In the genomic region with DNA sequence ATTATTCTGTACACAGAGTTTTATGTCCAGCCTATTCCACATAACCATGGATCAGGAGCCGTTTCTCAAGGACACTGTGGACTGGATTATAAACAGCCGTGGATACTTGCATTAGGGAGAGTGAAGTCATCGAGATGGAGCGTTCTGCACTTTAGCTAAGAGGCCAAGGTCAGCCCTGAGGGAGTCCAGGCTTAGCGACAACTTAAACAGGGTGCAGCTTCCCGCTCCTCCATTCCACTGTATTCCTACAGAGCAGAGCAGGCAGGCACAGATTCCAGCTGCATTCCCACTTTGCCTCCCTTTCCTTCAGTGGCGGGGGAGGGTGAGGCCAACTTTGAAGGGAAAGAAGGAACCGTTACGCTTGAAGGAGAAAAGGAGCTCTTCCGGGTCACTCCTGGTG, we compare ENCODE assay signal across 16 cellular contexts. TPM values are rescaled to one million over a fixed set of nuclear protein-coding genes. Genes with fewer than 3 reads are reported as not detected.
DNase-seq lines count a peak whose midpoint lies in the region; ATAC-seq and TF ChIP-seq lines count a peak whose summit lies in the region.
"Had no signal": no experiment of that assay in that cellular context is flagged by ENCODE, and none has a peak within 500 bp of the region (broad histone marks: within the 10 kb centered on the region; RNA-seq: fewer than 3 reads in every experiment).

No MANE protein-coding gene starts in this region.

- peaks cover 6% of the 10 kb centered on the region for H3K4me1 Mint-ChIP-seq in endothelial cell (ENCODE audit: unreplicated experiment)
- H3K4me1 Mint-ChIP-seq: B cell had no signal

- H3K27ac Mint-ChIP-seq in endothelial cell (ENCODE audit: unreplicated experiment): no peak overlapping the region
- H3K27ac Mint-ChIP-seq: B cell; CD8-positive, alpha-beta T cell; HFFc6 had no signal

- H3K27me3 Mint-ChIP-seq in endothelial cell (ENCODE audit: unreplicated experiment): no peaks in the 10 kb centered on the region
- H3K27me3 Mint-ChIP-seq: B cell had no signal

- ATAC-seq in HG03139 (IDR thresholded peaks at IDR 0.05; ENCODE audit: unreplicated experiment): no peak
- ATAC-seq: CD8-positive, alpha-beta T cell; HCT116 had no signal

- CTCF ChIA-PET in GM10248 (lab: Yijun Ruan, JAX): interaction anchor here (1.5 to 1.6 kb wide), 2 partner anchors 9 to 11 kb away, joined by 4 read pairs; no protein-coding TSS in a partner anchor

- peaks cover 65% of the 10 kb centered on the region for H3K36me3 Mint-ChIP-seq in endothelial cell (ENCODE audit: low read depth, unreplicated experiment)
- H3K36me3 Mint-ChIP-seq: CD8-positive, alpha-beta T cell had no signal

- peak overlapping the region; percentile 16 for H3K4me3 Mint-ChIP-seq in endothelial cell (ENCODE audit: unreplicated experiment)
- H3K4me3 Mint-ChIP-seq: B cell; CD8-positive, alpha-beta T cell; HFFc6 had no signal

- POLR2A ChIA-PET in GM10248 (lab: Yijun Ruan, JAX): no interaction called here

- no peak for TF ChIP-seq CTCF in endothelial cell (IDR thresholded peaks at IDR 0.05; ENCODE audit: unreplicated experiment)
- TF ChIP-seq CTCF in GM10248 (IDR thresholded peaks at IDR 0.05; ENCODE audit: control extremely low read depth, extremely low read depth, low read depth, missing control alignments): no peak

- H3K9me3 Mint-ChIP-seq in endothelial cell (ENCODE audit: unreplicated experiment): no peaks in the 10 kb centered on the region
- H3K9me3 Mint-ChIP-seq: CD8-positive, alpha-beta T cell; HFFc6 had no signal

- DNase-seq in amniotic epithelial cell (ENCODE audit: low read depth) (peak; percentile 36), endothelial cell (ENCODE audit: low spot score) (no peak), mesenteric fat pad (ENCODE audit: low spot score) (peak; percentile 41), smooth muscle cell of the brain vasculature (ENCODE audit: low read depth, low spot score) (peak; percentile 7), NCI-H748 (lab: John Stamatoyannopoulos, UW; ENCODE audit: unreplicated experiment) (no peak), GM10248 (ENCODE audit: extremely low spot score) (no peak)
- DNase-seq: Calu3; CD8-positive, alpha-beta T cell; DMS79 treated with DMSO at 0.1 percent for 48 hours; GF-D8; GOT3; H7; HFFc6 had no signal

RNA-seq across cellular contexts. Expression of a gene that starts 59.5 kb away (rescaled TPM):
- 4.9 TPM for total RNA-seq in endothelial cell (ENCODE audit: unreplicated experiment)
- total RNA-seq in mesenteric fat pad: 3.2 TPM
- total RNA-seq: H7 had no signal

Comparison
In these comparisons a context has a peak if more than half of its experiments do, and no peak if none do; other contexts are left out.
1. DNase-seq: peak in amniotic epithelial cell (single experiment), mesenteric fat pad (single experiment) and smooth muscle cell of the brain vasculature (single experiment); none in endothelial cell (single experiment), NCI-H748 (single experiment) and GM10248 (single experiment).